ENCODE assay signal across 1 cellular context in the genomic region with DNA sequence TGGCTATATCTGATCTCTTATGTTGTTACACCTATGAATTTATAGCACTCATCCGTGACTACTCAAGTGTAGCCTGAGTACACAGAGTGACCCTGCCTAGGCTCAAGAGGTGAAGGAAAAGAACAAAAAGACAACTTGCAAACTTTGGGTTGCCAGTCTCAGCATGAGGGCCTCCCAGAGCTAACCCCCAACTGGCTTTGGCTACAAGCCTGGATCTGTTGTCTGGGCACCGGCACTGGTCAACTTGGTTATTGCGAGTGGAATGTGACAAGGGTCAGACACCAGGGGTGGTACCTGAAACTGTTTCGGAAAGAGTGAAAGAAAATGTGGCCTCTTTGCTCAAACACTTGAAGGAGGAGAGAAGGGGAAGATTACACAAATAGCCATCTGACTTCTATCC.
TF ChIP-seq lines count a peak whose summit lies in the region.

No MANE protein-coding gene starts in this region.

TF ChIP-seq in HepG2, 621 proteins besides CTCF, POLR2A, EP300 and RAD21 (continued from another document):
- TF ChIP-seq, protein P1, sequence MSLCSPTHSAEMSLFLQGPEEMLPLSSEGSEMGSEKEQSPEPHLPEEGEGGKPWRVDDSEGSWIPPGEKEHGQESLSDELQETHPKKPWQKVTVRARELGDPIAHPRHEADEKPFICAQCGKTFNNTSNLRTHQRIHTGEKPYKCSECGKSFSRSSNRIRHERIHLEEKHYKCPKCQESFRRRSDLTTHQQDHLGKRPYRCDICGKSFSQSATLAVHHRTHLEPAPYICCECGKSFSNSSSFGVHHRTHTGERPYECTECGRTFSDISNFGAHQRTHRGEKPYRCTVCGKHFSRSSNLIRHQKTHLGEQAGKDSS (CRISPR knock-in tag; IDR thresholded peaks at IDR 0.05; ENCODE audit: borderline replicate concordance, low read depth), result no peak
- TF ChIP-seq ZNF263 (CRISPR knock-in tag; IDR thresholded peaks at IDR 0.05) (no peak), ZFAT (CRISPR knock-in tag; conservative IDR thresholded peaks at IDR 0.05) (no peak), ZKSCAN5 (CRISPR knock-in tag; IDR thresholded peaks at IDR 0.05) (no peak), PHF8 (CRISPR knock-in tag; IDR thresholded peaks at IDR 0.05) (no peak), MIER3 (CRISPR knock-in tag; IDR thresholded peaks at IDR 0.05; ENCODE audit: borderline replicate concordance) (no peak), HDAC2 (CRISPR knock-in tag; IDR thresholded peaks at IDR 0.05) (no peak), MTA3 (CRISPR knock-in tag; IDR thresholded peaks at IDR 0.05) (no peak), STAG1 (CRISPR knock-in tag; IDR thresholded peaks at IDR 0.05) (no peak), BRCA1 (CRISPR knock-in tag; IDR thresholded peaks at IDR 0.05) (no peak), CENPX (CRISPR knock-in tag; IDR thresholded peaks at IDR 0.05) (no peak), ZNF761 (CRISPR knock-in tag; conservative IDR thresholded peaks at IDR 0.05) (no peak), CBFB (CRISPR knock-in tag; IDR thresholded peaks at IDR 0.05) (no peak)
- TF ChIP-seq, protein P2, sequence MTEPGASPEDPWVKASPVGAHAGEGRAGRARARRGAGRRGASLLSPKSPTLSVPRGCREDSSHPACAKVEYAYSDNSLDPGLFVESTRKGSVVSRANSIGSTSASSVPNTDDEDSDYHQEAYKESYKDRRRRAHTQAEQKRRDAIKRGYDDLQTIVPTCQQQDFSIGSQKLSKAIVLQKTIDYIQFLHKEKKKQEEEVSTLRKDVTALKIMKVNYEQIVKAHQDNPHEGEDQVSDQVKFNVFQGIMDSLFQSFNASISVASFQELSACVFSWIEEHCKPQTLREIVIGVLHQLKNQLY (CRISPR knock-in tag; IDR thresholded peaks at IDR 0.05), result no peak
- TF ChIP-seq, protein P3, sequence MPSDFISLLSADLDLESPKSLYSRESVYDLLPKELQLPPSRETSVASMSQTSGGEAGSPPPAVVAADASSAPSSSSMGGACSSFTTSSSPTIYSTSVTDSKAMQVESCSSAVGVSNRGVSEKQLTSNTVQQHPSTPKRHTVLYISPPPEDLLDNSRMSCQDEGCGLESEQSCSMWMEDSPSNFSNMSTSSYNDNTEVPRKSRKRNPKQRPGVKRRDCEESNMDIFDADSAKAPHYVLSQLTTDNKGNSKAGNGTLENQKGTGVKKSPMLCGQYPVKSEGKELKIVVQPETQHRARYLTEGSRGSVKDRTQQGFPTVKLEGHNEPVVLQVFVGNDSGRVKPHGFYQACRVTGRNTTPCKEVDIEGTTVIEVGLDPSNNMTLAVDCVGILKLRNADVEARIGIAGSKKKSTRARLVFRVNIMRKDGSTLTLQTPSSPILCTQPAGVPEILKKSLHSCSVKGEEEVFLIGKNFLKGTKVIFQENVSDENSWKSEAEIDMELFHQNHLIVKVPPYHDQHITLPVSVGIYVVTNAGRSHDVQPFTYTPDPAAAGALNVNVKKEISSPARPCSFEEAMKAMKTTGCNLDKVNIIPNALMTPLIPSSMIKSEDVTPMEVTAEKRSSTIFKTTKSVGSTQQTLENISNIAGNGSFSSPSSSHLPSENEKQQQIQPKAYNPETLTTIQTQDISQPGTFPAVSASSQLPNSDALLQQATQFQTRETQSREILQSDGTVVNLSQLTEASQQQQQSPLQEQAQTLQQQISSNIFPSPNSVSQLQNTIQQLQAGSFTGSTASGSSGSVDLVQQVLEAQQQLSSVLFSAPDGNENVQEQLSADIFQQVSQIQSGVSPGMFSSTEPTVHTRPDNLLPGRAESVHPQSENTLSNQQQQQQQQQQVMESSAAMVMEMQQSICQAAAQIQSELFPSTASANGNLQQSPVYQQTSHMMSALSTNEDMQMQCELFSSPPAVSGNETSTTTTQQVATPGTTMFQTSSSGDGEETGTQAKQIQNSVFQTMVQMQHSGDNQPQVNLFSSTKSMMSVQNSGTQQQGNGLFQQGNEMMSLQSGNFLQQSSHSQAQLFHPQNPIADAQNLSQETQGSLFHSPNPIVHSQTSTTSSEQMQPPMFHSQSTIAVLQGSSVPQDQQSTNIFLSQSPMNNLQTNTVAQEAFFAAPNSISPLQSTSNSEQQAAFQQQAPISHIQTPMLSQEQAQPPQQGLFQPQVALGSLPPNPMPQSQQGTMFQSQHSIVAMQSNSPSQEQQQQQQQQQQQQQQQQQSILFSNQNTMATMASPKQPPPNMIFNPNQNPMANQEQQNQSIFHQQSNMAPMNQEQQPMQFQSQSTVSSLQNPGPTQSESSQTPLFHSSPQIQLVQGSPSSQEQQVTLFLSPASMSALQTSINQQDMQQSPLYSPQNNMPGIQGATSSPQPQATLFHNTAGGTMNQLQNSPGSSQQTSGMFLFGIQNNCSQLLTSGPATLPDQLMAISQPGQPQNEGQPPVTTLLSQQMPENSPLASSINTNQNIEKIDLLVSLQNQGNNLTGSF (CRISPR knock-in tag; IDR thresholded peaks at IDR 0.05), result no peak
